18 cellular contexts compared by ENCODE assay signal in the genomic region with DNA sequence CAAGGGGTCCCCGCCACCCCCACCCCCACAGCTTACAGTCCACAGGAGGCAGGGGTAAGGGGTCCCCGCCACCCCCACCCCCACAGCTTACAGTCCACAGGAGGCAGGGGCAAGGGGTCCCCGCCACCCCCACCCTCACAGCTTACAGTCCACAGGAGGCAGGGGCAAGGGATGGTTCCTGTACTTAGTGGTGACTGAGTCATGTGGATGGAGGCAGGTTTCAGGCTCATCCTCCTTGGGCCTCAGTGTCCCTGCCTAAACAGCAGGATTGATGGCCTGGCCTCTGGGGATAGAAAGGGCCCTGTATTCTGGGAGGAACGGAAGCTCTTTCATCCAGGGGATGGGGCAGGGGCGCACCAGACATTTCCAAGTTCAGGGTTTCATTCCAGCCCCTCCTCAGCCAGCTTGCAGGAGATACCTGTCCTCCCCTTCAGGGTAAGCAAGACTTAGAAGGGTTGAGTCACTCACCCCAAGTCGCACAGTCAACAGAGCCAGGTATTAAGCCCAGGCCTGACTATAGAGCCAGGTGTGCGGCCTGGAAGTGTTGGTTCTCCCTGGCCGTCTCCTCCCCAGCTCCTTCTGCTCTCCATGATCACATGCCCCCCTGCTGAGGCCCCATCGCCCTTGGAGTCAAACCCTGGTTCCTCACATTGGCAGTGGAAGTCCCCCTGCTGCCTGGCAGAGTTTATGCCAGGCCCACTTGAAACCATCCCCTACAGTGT. TPM values are rescaled to one million over a fixed set of nuclear protein-coding genes. Genes with fewer than 3 reads are reported as not detected.
DNase-seq lines count a peak whose midpoint lies in the region; ATAC-seq, FAIRE-seq and TF ChIP-seq lines count a peak whose summit lies in the region.
"Had no signal": no experiment of that assay in that cellular context is flagged by ENCODE, and none has a peak within 500 bp of the region (broad histone marks: within the 10 kb centered on the region; RNA-seq: fewer than 3 reads in every experiment).

No MANE protein-coding gene starts in this region.

- TF ChIP-seq POLR2A in HepG2 (IDR thresholded peaks at IDR 0.05; ENCODE audit: insufficient read depth in 1 of 2, low read depth in 2 of 2, low read length in 2 of 2) (no peak), right lobe of liver (IDR thresholded peaks at IDR 0.05) (no peak), vagina (IDR thresholded peaks at IDR 0.05) (no peak)

- TF ChIP-seq CTCF in HepG2 (CRISPR knock-in tag; IDR thresholded peaks at IDR 0.05) (no peak), right lobe of liver (IDR thresholded peaks at IDR 0.05) (no peak), foreskin keratinocyte (conservative IDR thresholded peaks at IDR 0.05) (no peak), vagina (IDR thresholded peaks at IDR 0.05) (no peak)
- no peak for TF ChIP-seq CTCF in activated CD8-positive, alpha-beta T cell treated with anti-CD3 and anti-CD28 coated beads for 36 hours (IDR thresholded peaks at IDR 0.05)

- H2AFZ ChIP-seq in HepG2 (ENCODE audit: low read length) = no peak overlapping the region

- intact Hi-C loops in HepG2 (cut with micrococcal nuclease; ENCODE audit: unreplicated experiment) = no loop called here
- intact Hi-C loops in right lobe of liver (cut with DNase I) = no loop called here
- intact Hi-C loops in activated CD8-positive, alpha-beta T cell treated with anti-CD3 and anti-CD28 coated beads for 36 hours (cut with micrococcal nuclease) = no loop called here
- intact Hi-C loops in vagina (cut with DNase I) = no loop called here

- no peak overlapping the region for H3K4me3 ChIP-seq in HepG2 (replicated peaks in 1 of 3; ENCODE audit: insufficient read depth in 1 of 3, low read depth in 2 of 3, low read length in 3 of 3)
- H3K4me3 ChIP-seq in right lobe of liver = no peak overlapping the region
- no peak overlapping the region for H3K4me3 ChIP-seq in vagina
- H3K4me3 ChIP-seq: pancreas, suprapubic skin had no signal

- FAIRE-seq in HepG2 (lab: Jason Lieb, UNC) = no peak
- FAIRE-seq: pancreas had no signal

- peaks cover 14% of the 10 kb centered on the region; the same call in 1 of the 2 replicates for H4K20me1 ChIP-seq in HepG2 (ENCODE audit: insufficient read depth, low read length)

- no peaks in the 10 kb centered on the region for H3K27me3 Mint-ChIP-seq in activated CD8-positive, alpha-beta T cell treated with anti-CD3 and anti-CD28 coated beads for 36 hours

- H3K79me2 ChIP-seq in HepG2 (ENCODE audit: insufficient read depth, low read length) = peaks cover 14% of the 10 kb centered on the region

- no peak overlapping the region for H3K27ac ChIP-seq in HepG2 (ENCODE audit: extremely low read length, insufficient read depth, low read length)
- no peak overlapping the region for H3K27ac ChIP-seq in right lobe of liver
- no peak overlapping the region for H3K27ac ChIP-seq in foreskin keratinocyte
- peak overlapping the region; percentile 4 for H3K27ac ChIP-seq in vagina
- H3K27ac ChIP-seq: KMS-11, pancreas, suprapubic skin had no signal

- H3K4me3 Mint-ChIP-seq in activated CD8-positive, alpha-beta T cell treated with anti-CD3 and anti-CD28 coated beads for 36 hours = peak overlapping the region; percentile 11

- no peak for DNase-seq in HepG2 (ENCODE audit: low spot score)
- no peak for DNase-seq in right lobe of liver
- no peak for DNase-seq in activated CD8-positive, alpha-beta T cell treated with anti-CD3 and anti-CD28 coated beads for 36 hours
- peak in 1 of 2 donors; percentile 73 for DNase-seq in foreskin keratinocyte
- DNase-seq in vagina (ENCODE audit: extremely low spot score in 2 of 2) = no peak
- DNase-seq in OCI-M2 (lab: John Stamatoyannopoulos, UW; ENCODE audit: unreplicated experiment) = no peak
- DNase-seq: DMS79 treated with DMSO at 0.1 percent for 48 hours, foreskin fibroblast, mesendoderm, NCI-H1417, NCI-H345, pancreas, SK-N-SH had no signal

- BruUV-seq in HepG2 (replicated peaks; lab: Mats Ljungman, UMichigan) = no TSS peak

- peak overlapping the region; percentile 90 for H3K27ac Mint-ChIP-seq in activated CD8-positive, alpha-beta T cell treated with anti-CD3 and anti-CD28 coated beads for 36 hours

- peaks cover 87% of the 10 kb centered on the region for H3K4me1 Mint-ChIP-seq in activated CD8-positive, alpha-beta T cell treated with anti-CD3 and anti-CD28 coated beads for 36 hours (ENCODE audit: low read depth)

- no peaks in the 10 kb centered on the region for H3K9me3 Mint-ChIP-seq in activated CD8-positive, alpha-beta T cell treated with anti-CD3 and anti-CD28 coated beads for 36 hours

- peaks cover 59% of the 10 kb centered on the region for H3K36me3 Mint-ChIP-seq in activated CD8-positive, alpha-beta T cell treated with anti-CD3 and anti-CD28 coated beads for 36 hours (ENCODE audit: low read depth)

- no peak overlapping the region for H3K9ac ChIP-seq in HepG2 (ENCODE audit: insufficient read depth, low read depth, low read length)
- H3K9ac ChIP-seq: KMS-11, SK-N-SH had no signal

- H3K4me2 ChIP-seq in HepG2 (ENCODE audit: low read depth, low read length) = no peak overlapping the region
- H3K4me2 ChIP-seq: KMS-11, SK-N-SH had no signal

- CTCF ChIA-PET in HepG2 (lab: Yijun Ruan, JAX; ENCODE audit: low intra/inter-chr PET ratio, low total read pairs) = no interaction called here
- CTCF ChIA-PET in activated CD8-positive, alpha-beta T cell treated with anti-CD3 and anti-CD28 coated beads for 36 hours (lab: Charles Lee) = interaction anchor here (0.9 to 25.9 kb wide), 10 partner anchors 17 to 176 kb away, joined by 3 to 1327 read pairs (median 4); a partner anchor contains a TSS

- TF ChIP-seq EP300 in HepG2 (IDR thresholded peaks at IDR 0.05; ENCODE audit: low read depth in 2 of 2, low read length in 2 of 2) (no peak), HepG2 (CRISPR knock-in tag; IDR thresholded peaks at IDR 0.05; ENCODE audit: borderline replicate concordance) (no peak)

- no peaks in the 10 kb centered on the region for H3K27me3 ChIP-seq in HepG2 (ENCODE audit: control insufficient read depth in 1 of 2, insufficient read depth in 2 of 2, low read length in 2 of 2)
- no peaks in the 10 kb centered on the region for H3K27me3 ChIP-seq in right lobe of liver
- H3K27me3 ChIP-seq in foreskin keratinocyte = no peaks in the 10 kb centered on the region
- no peaks in the 10 kb centered on the region for H3K27me3 ChIP-seq in vagina
- H3K27me3 ChIP-seq: pancreas, suprapubic skin had no signal

- ATAC-seq in HepG2 (no peak), right lobe of liver (no peak), foreskin keratinocyte (peak; percentile 82), HG03095 (IDR thresholded peaks at IDR 0.05; ENCODE audit: unreplicated experiment) (no peak), GM18520 (IDR thresholded peaks at IDR 0.05; ENCODE audit: unreplicated experiment) (no peak)
- no peak for ATAC-seq in activated CD8-positive, alpha-beta T cell treated with anti-CD3 and anti-CD28 coated beads for 36 hours
- ATAC-seq: HCT116, pancreas had no signal

- POLR2A ChIA-PET in HepG2 (lab: Yijun Ruan, JAX) = interaction anchor here (0.6 to 3.7 kb wide), 3 partner anchors 11 to 50 kb away, joined by 3 to 13 read pairs (median 4); no protein-coding TSS in a partner anchor
- POLR2A ChIA-PET in activated CD8-positive, alpha-beta T cell treated with anti-CD3 and anti-CD28 coated beads for 36 hours (lab: Charles Lee) = interaction anchor here (0.7 to 16.0 kb wide), 5 partner anchors 10 to 49 kb away, joined by 3 to 410 read pairs (median 5); a partner anchor contains a TSS

- H3K4me1 ChIP-seq in HepG2 (ENCODE audit: insufficient read depth, low read length) (peaks cover 5% of the 10 kb centered on the region; the same call in 1 of the 2 replicates), right lobe of liver (peaks cover 0 to 68% (median 30%) of the 10 kb centered on the region in 4 donors), foreskin keratinocyte (peaks cover 20% of the 10 kb centered on the region), vagina (peaks cover 74% of the 10 kb centered on the region)

- no peak for TF ChIP-seq RAD21 in HepG2 (CRISPR knock-in tag; IDR thresholded peaks at IDR 0.05)

- in situ Hi-C loops in HepG2 (cut with HindIII; ENCODE audit: extremely low pct_ligation_motif_present, low pct_unique_long_range_greater_than_20kb) = no loop called here

- H3K36me3 ChIP-seq in HepG2 (replicated peaks in 1 of 2; ENCODE audit: control insufficient read depth in 1 of 2, insufficient read depth in 2 of 2, low read length in 2 of 2) (peaks cover 12 to 21% of the 10 kb centered on the region in 2 experiments; a peak in 4 of 5 replicates), right lobe of liver (no peaks in the 10 kb centered on the region), vagina (peaks cover 0 to 6% of the 10 kb centered on the region in 2 donors)

- 98% methylated on average over 5 of the region's 9 CpGs for whole genome bisulfite sequencing in HepG2 (ENCODE audit: low lambda C conversion rate)
- WGBS in right lobe of liver (ENCODE audit: insufficient coverage, low coverage, low lambda C conversion rate, missing lambda C conversion rate) = no CpG with 5 or more reads among the region's 9 CpGs

- H3K9me3 ChIP-seq in HepG2 (ENCODE audit: low read length) (no peaks in the 10 kb centered on the region), right lobe of liver (no peaks in the 10 kb centered on the region), vagina (no peaks in the 10 kb centered on the region)
- H3K9me3 ChIP-seq: pancreas, SK-N-SH, suprapubic skin had no signal

RNA-seq across cellular contexts. Expression of a gene that starts 12.5 kb away (rescaled TPM):
- total RNA-seq in HepG2 (2016; rRNA removed; fragmentation: Illumina TruSeq; extraction: Trizol) = 20.6 and 21.3 TPM in 2 replicates
- total RNA-seq in HepG2 (2016; cell fraction: cytosol; rRNA removed; fragmentation: Illumina TruSeq; extraction: Trizol; ENCODE audit: low read depth) = 8.5 and 9.2 TPM in 2 replicates
- 17.5 and 21.5 TPM in 2 replicates for total RNA-seq in HepG2 (2016; cell fraction: insoluble cytoplasmic fraction; rRNA removed; fragmentation: Illumina TruSeq; extraction: Trizol)
- 24.6 and 31.5 TPM in 2 replicates for total RNA-seq in HepG2 (2016; cell fraction: membrane; rRNA removed; fragmentation: Illumina TruSeq; extraction: Trizol)
- 22.6 and 23.4 TPM in 2 replicates for total RNA-seq in HepG2 (2016; cell fraction: nucleus; rRNA removed; fragmentation: Illumina TruSeq; extraction: Trizol)
- polyA plus RNA-seq in HepG2 (2011; rRNA removed) = 12.5 and 18.8 TPM in 2 replicates
- polyA plus RNA-seq in HepG2 (2011; cell fraction: cytosol; rRNA removed) = 13.9 and 14.0 TPM in 2 replicates
- polyA plus RNA-seq in HepG2 (2011; cell fraction: nucleus; rRNA removed) = 67.4 and 72.0 TPM in 2 replicates
- 26.5 and 39.5 TPM in 2 replicates for polyA plus RNA-seq in HepG2 (2012)
- 10.3 and 12.4 TPM in 2 replicates for polyA plus RNA-seq in HepG2 (2016; cell fraction: cytosol; fragmentation: Illumina TruSeq; extraction: Trizol; ENCODE audit: low read depth)
- polyA plus RNA-seq in HepG2 (2016; cell fraction: insoluble cytoplasmic fraction; fragmentation: Illumina TruSeq; extraction: Trizol; ENCODE audit: low read depth) = 42.9 and 49.6 TPM in 2 replicates
- polyA plus RNA-seq in HepG2 (2016; cell fraction: membrane; fragmentation: Illumina TruSeq; extraction: Trizol; ENCODE audit: low read depth) = 24.4 and 34.3 TPM in 2 replicates
- polyA plus RNA-seq in HepG2 (2016; cell fraction: nucleus; fragmentation: Illumina TruSeq; extraction: Trizol; ENCODE audit: insufficient read depth, low read depth) = 80.5 and 84.1 TPM in 2 replicates
- 34.0 and 51.8 TPM in 2 replicates for polyA minus RNA-seq in HepG2 (2011; rRNA and poly(A)+ RNA removed; ENCODE audit: low replicate concordance)
- polyA minus RNA-seq in HepG2 (2011; cell fraction: cytosol; rRNA and poly(A)+ RNA removed) = 19.3 and 20.3 TPM in 2 replicates
- 23.4 and 28.1 TPM in 2 replicates for polyA minus RNA-seq in HepG2 (2011; cell fraction: nucleus; rRNA and poly(A)+ RNA removed)
- total RNA-seq in right lobe of liver = 10 to 100 TPM; 22.2 to 50.9 (median 32.7) TPM
- 100 to 1,000 TPM; 254 to 260 TPM for total RNA-seq in activated CD8-positive, alpha-beta T cell treated with anti-CD3 and anti-CD28 coated beads for 36 hours
- total RNA-seq in foreskin keratinocyte = 39.7 and 47.8 TPM in 2 replicates
- 46.0 and 53.0 TPM in 2 replicates for polyA plus RNA-seq in foreskin keratinocyte
- total RNA-seq in vagina = 26.3 TPM

RNA-seq across cellular contexts. Expression of a gene that starts 18.2 kb away (rescaled TPM):
- total RNA-seq in HepG2 (2016; rRNA removed; fragmentation: Illumina TruSeq; extraction: Trizol) (not detected in 2 replicates), right lobe of liver (not detected), foreskin keratinocyte (not detected in 2 replicates), vagina (not detected)
- not detected in 2 replicates for total RNA-seq in HepG2 (2016; cell fraction: cytosol; rRNA removed; fragmentation: Illumina TruSeq; extraction: Trizol; ENCODE audit: low read depth)
- not detected in 2 replicates for total RNA-seq in HepG2 (2016; cell fraction: insoluble cytoplasmic fraction; rRNA removed; fragmentation: Illumina TruSeq; extraction: Trizol)
- not detected in 2 replicates for total RNA-seq in HepG2 (2016; cell fraction: membrane; rRNA removed; fragmentation: Illumina TruSeq; extraction: Trizol)
- total RNA-seq in HepG2 (2016; cell fraction: nucleus; rRNA removed; fragmentation: Illumina TruSeq; extraction: Trizol) = not detected in 2 replicates
- polyA plus RNA-seq in HepG2 (2011; rRNA removed) (not detected in 2 replicates), foreskin keratinocyte (not detected in 2 replicates)
- polyA plus RNA-seq in HepG2 (2011; cell fraction: cytosol; rRNA removed) = not detected in 2 replicates
- 0.17 and 0.26 TPM in 2 replicates for polyA plus RNA-seq in HepG2 (2011; cell fraction: nucleus; rRNA removed)
- not detected in 2 replicates for polyA plus RNA-seq in HepG2 (2012)
- polyA plus RNA-seq in HepG2 (2016; cell fraction: cytosol; fragmentation: Illumina TruSeq; extraction: Trizol; ENCODE audit: low read depth) = not detected in 2 replicates
- not detected in 2 replicates for polyA plus RNA-seq in HepG2 (2016; cell fraction: insoluble cytoplasmic fraction; fragmentation: Illumina TruSeq; extraction: Trizol; ENCODE audit: low read depth)
- not detected in 2 replicates for polyA plus RNA-seq in HepG2 (2016; cell fraction: membrane; fragmentation: Illumina TruSeq; extraction: Trizol; ENCODE audit: low read depth)
- polyA plus RNA-seq in HepG2 (2016; cell fraction: nucleus; fragmentation: Illumina TruSeq; extraction: Trizol; ENCODE audit: insufficient read depth, low read depth) = not detected in 2 replicates
- 0.07 TPM in 1 of 2 replicates, not detected in the other for polyA minus RNA-seq in HepG2 (2011; rRNA and poly(A)+ RNA removed; ENCODE audit: low replicate concordance)
- polyA minus RNA-seq in HepG2 (2011; cell fraction: cytosol; rRNA and poly(A)+ RNA removed) = not detected in 2 replicates
- not detected in 2 replicates for polyA minus RNA-seq in HepG2 (2011; cell fraction: nucleus; rRNA and poly(A)+ RNA removed)
- total RNA-seq in activated CD8-positive, alpha-beta T cell treated with anti-CD3 and anti-CD28 coated beads for 36 hours = under 1 TPM in 1 of 2 experiments, not detected in 1; 0.11 TPM
- polyA plus RNA-seq: pancreas had no signal

RNA-seq across cellular contexts. Expression of a gene that starts 32.0 kb away (rescaled TPM):
- not detected in 2 replicates for total RNA-seq in HepG2 (2016; rRNA removed; fragmentation: Illumina TruSeq; extraction: Trizol)
- not detected in 2 replicates for total RNA-seq in HepG2 (2016; cell fraction: cytosol; rRNA removed; fragmentation: Illumina TruSeq; extraction: Trizol; ENCODE audit: low read depth)
- not detected in 2 replicates for total RNA-seq in HepG2 (2016; cell fraction: insoluble cytoplasmic fraction; rRNA removed; fragmentation: Illumina TruSeq; extraction: Trizol)
- total RNA-seq in HepG2 (2016; cell fraction: membrane; rRNA removed; fragmentation: Illumina TruSeq; extraction: Trizol) = not detected in 2 replicates
- total RNA-seq in HepG2 (2016; cell fraction: nucleus; rRNA removed; fragmentation: Illumina TruSeq; extraction: Trizol) = not detected in 2 replicates
- not detected in 2 replicates for polyA plus RNA-seq in HepG2 (2011; rRNA removed)
- polyA plus RNA-seq in HepG2 (2011; cell fraction: cytosol; rRNA removed) = not detected in 2 replicates
- 0.05 TPM in 1 of 2 replicates, not detected in the other for polyA plus RNA-seq in HepG2 (2011; cell fraction: nucleus; rRNA removed)
- not detected in 2 replicates for polyA plus RNA-seq in HepG2 (2012)
- not detected in 2 replicates for polyA plus RNA-seq in HepG2 (2016; cell fraction: cytosol; fragmentation: Illumina TruSeq; extraction: Trizol; ENCODE audit: low read depth)
- not detected in 2 replicates for polyA plus RNA-seq in HepG2 (2016; cell fraction: insoluble cytoplasmic fraction; fragmentation: Illumina TruSeq; extraction: Trizol; ENCODE audit: low read depth)
- polyA plus RNA-seq in HepG2 (2016; cell fraction: membrane; fragmentation: Illumina TruSeq; extraction: Trizol; ENCODE audit: low read depth) = not detected in 2 replicates
- not detected in 2 replicates for polyA plus RNA-seq in HepG2 (2016; cell fraction: nucleus; fragmentation: Illumina TruSeq; extraction: Trizol; ENCODE audit: insufficient read depth, low read depth)
- polyA minus RNA-seq in HepG2 (2011; rRNA and poly(A)+ RNA removed; ENCODE audit: low replicate concordance) = not detected in 2 replicates
- polyA minus RNA-seq in HepG2 (2011; cell fraction: cytosol; rRNA and poly(A)+ RNA removed) = not detected in 2 replicates
- not detected in 2 replicates for polyA minus RNA-seq in HepG2 (2011; cell fraction: nucleus; rRNA and poly(A)+ RNA removed)
- total RNA-seq in right lobe of liver = not detected
- under 1 TPM in 1 of 2 experiments, not detected in 1; 0.11 TPM for total RNA-seq in activated CD8-positive, alpha-beta T cell treated with anti-CD3 and anti-CD28 coated beads for 36 hours
- total RNA-seq in foreskin keratinocyte = not detected in 2 replicates
- not detected in 2 replicates for polyA plus RNA-seq in foreskin keratinocyte
- not detected for total RNA-seq in vagina
- total RNA-seq: pancreas had no signal
- polyA plus RNA-seq: SK-N-SH had no signal

RNA-seq across cellular contexts. Expression of a gene that starts 45.8 kb away (rescaled TPM):
- total RNA-seq in HepG2 (2016; rRNA removed; fragmentation: Illumina TruSeq; extraction: Trizol) = not detected in 2 replicates
- not detected in 2 replicates for total RNA-seq in HepG2 (2016; cell fraction: cytosol; rRNA removed; fragmentation: Illumina TruSeq; extraction: Trizol; ENCODE audit: low read depth)
- not detected in 2 replicates for total RNA-seq in HepG2 (2016; cell fraction: insoluble cytoplasmic fraction; rRNA removed; fragmentation: Illumina TruSeq; extraction: Trizol)
- not detected in 2 replicates for total RNA-seq in HepG2 (2016; cell fraction: membrane; rRNA removed; fragmentation: Illumina TruSeq; extraction: Trizol)
- not detected in 2 replicates for total RNA-seq in HepG2 (2016; cell fraction: nucleus; rRNA removed; fragmentation: Illumina TruSeq; extraction: Trizol)
- polyA plus RNA-seq in HepG2 (2011; rRNA removed) = 0.07 and 0.09 TPM in 2 replicates
- 0.03 and 0.13 TPM in 2 replicates for polyA plus RNA-seq in HepG2 (2011; cell fraction: cytosol; rRNA removed)
- 0.03 TPM in 1 of 2 replicates, not detected in the other for polyA plus RNA-seq in HepG2 (2011; cell fraction: nucleus; rRNA removed)
- 0.12 and 0.23 TPM in 2 replicates for polyA plus RNA-seq in HepG2 (2012)
- polyA plus RNA-seq in HepG2 (2016; cell fraction: cytosol; fragmentation: Illumina TruSeq; extraction: Trizol; ENCODE audit: low read depth) = not detected in 2 replicates
- polyA plus RNA-seq in HepG2 (2016; cell fraction: insoluble cytoplasmic fraction; fragmentation: Illumina TruSeq; extraction: Trizol; ENCODE audit: low read depth) = not detected in 2 replicates
- polyA plus RNA-seq in HepG2 (2016; cell fraction: membrane; fragmentation: Illumina TruSeq; extraction: Trizol; ENCODE audit: low read depth) = not detected in 2 replicates
- polyA plus RNA-seq in HepG2 (2016; cell fraction: nucleus; fragmentation: Illumina TruSeq; extraction: Trizol; ENCODE audit: insufficient read depth, low read depth) = not detected in 2 replicates
- 0.05 TPM in 1 of 2 replicates, not detected in the other for polyA minus RNA-seq in HepG2 (2011; rRNA and poly(A)+ RNA removed; ENCODE audit: low replicate concordance)
- polyA minus RNA-seq in HepG2 (2011; cell fraction: cytosol; rRNA and poly(A)+ RNA removed) = not detected in 2 replicates
- polyA minus RNA-seq in HepG2 (2011; cell fraction: nucleus; rRNA and poly(A)+ RNA removed) = not detected in 2 replicates
- total RNA-seq in right lobe of liver = 100 to 1,000 TPM in 2 of 6 experiments, 10 to 100 TPM in 2, 1 to 10 TPM in 1, under 1 TPM in 1; 0.81 to 235 (median 65.0) TPM
- not detected for total RNA-seq in activated CD8-positive, alpha-beta T cell treated with anti-CD3 and anti-CD28 coated beads for 36 hours
- total RNA-seq in foreskin keratinocyte = 0.04 TPM in 1 of 2 replicates, not detected in the other
- not detected in 2 replicates for polyA plus RNA-seq in foreskin keratinocyte
- not detected for total RNA-seq in vagina
- total RNA-seq: suprapubic skin had no signal
- polyA plus RNA-seq: pancreas, SK-N-SH had no signal

RNA-seq across cellular contexts. Expression of a gene that starts 48.5 kb away (rescaled TPM):
- 8.2 and 15.2 TPM in 2 replicates for total RNA-seq in HepG2 (2016; rRNA removed; fragmentation: Illumina TruSeq; extraction: Trizol)
- 7.6 and 8.1 TPM in 2 replicates for total RNA-seq in HepG2 (2016; cell fraction: cytosol; rRNA removed; fragmentation: Illumina TruSeq; extraction: Trizol; ENCODE audit: low read depth)
- 8.9 and 14.6 TPM in 2 replicates for total RNA-seq in HepG2 (2016; cell fraction: insoluble cytoplasmic fraction; rRNA removed; fragmentation: Illumina TruSeq; extraction: Trizol)
- total RNA-seq in HepG2 (2016; cell fraction: membrane; rRNA removed; fragmentation: Illumina TruSeq; extraction: Trizol) = 17.8 and 17.9 TPM in 2 replicates
- 13.8 and 17.0 TPM in 2 replicates for total RNA-seq in HepG2 (2016; cell fraction: nucleus; rRNA removed; fragmentation: Illumina TruSeq; extraction: Trizol)
- 23.7 and 25.1 TPM in 2 replicates for polyA plus RNA-seq in HepG2 (2011; rRNA removed)
- polyA plus RNA-seq in HepG2 (2011; cell fraction: cytosol; rRNA removed) = 10.1 and 12.4 TPM in 2 replicates
- polyA plus RNA-seq in HepG2 (2011; cell fraction: nucleus; rRNA removed) = 149 and 163 TPM in 2 replicates
- 11.8 and 16.1 TPM in 2 replicates for polyA plus RNA-seq in HepG2 (2012)
- polyA plus RNA-seq in HepG2 (2016; cell fraction: cytosol; fragmentation: Illumina TruSeq; extraction: Trizol; ENCODE audit: low read depth) = 9.7 and 10.4 TPM in 2 replicates
- polyA plus RNA-seq in HepG2 (2016; cell fraction: insoluble cytoplasmic fraction; fragmentation: Illumina TruSeq; extraction: Trizol; ENCODE audit: low read depth) = 7.6 and 10.2 TPM in 2 replicates
- 15.2 and 26.1 TPM in 2 replicates for polyA plus RNA-seq in HepG2 (2016; cell fraction: membrane; fragmentation: Illumina TruSeq; extraction: Trizol; ENCODE audit: low read depth)
- polyA plus RNA-seq in HepG2 (2016; cell fraction: nucleus; fragmentation: Illumina TruSeq; extraction: Trizol; ENCODE audit: insufficient read depth, low read depth) = 43.8 and 44.9 TPM in 2 replicates
- polyA minus RNA-seq in HepG2 (2011; rRNA and poly(A)+ RNA removed; ENCODE audit: low replicate concordance) = 13.8 and 70.3 TPM in 2 replicates
- 4.8 and 5.1 TPM in 2 replicates for polyA minus RNA-seq in HepG2 (2011; cell fraction: cytosol; rRNA and poly(A)+ RNA removed)
- 11.6 and 13.2 TPM in 2 replicates for polyA minus RNA-seq in HepG2 (2011; cell fraction: nucleus; rRNA and poly(A)+ RNA removed)
- total RNA-seq in right lobe of liver = 10 to 100 TPM; 19.7 to 25.1 (median 22.1) TPM
- 10 to 100 TPM; 45.9 to 49.3 TPM for total RNA-seq in activated CD8-positive, alpha-beta T cell treated with anti-CD3 and anti-CD28 coated beads for 36 hours
- total RNA-seq in foreskin keratinocyte = 9.4 and 9.8 TPM in 2 replicates
- polyA plus RNA-seq in foreskin keratinocyte = 9.1 TPM in 2 replicates
- total RNA-seq in vagina = 75.9 TPM
